8 cellular contexts compared by ENCODE assay signal in genomic region chr17:76501018-76501826, GRCh38. TPM values are rescaled to one million over a fixed set of nuclear protein-coding genes. Genes with fewer than 3 reads are reported as not detected.
DNase-seq lines count a peak whose midpoint lies in the region; ATAC-seq, FAIRE-seq and TF ChIP-seq lines count a peak whose summit lies in the region.

TSS of gene RHBDF2 (minus strand) at chr17:76501423. CDS start at chr17:76481524, 19,899 bp downstream.

- no peak for TF ChIP-seq CTCF in GM12864 (IDR thresholded peaks at IDR 0.05; ENCODE audit: low read depth, low read length, missing control alignments)

- ATAC-seq in HG02623 (IDR thresholded peaks at IDR 0.05; ENCODE audit: unreplicated experiment) (peak; percentile 64), left cardiac atrium (peak; percentile 89 to 92)

- DNase-seq in GM12864 (ENCODE audit: low read depth), result peak; percentile 61
- DNase-seq in NCI-H1436 (lab: John Stamatoyannopoulos, UW), result peak; percentile 83
- peak; percentile 89 to 97 (median 92) for DNase-seq in T-helper 2 cell
- DNase-seq in amniotic stem cell (lab: John Stamatoyannopoulos, UW), result peak; percentile 62
- peak; percentile 88 for DNase-seq in left cardiac atrium
- DNase-seq in pulmonary artery endothelial cell (ENCODE audit: low read depth, low spot score), result no peak
- peak; percentile 97 for DNase-seq in urothelium cell line (ENCODE audit: low spot score)

- FAIRE-seq in urothelium cell line (lab: Jason Lieb, UNC), result no peak

- intact Hi-C loops in left cardiac atrium (cut with DNase I), result no loop called here

- H3K4me3 ChIP-seq in GM12864 (ENCODE audit: low read depth, low read length), result peak within 1 kb of the TSS; percentile 66

RNA-seq across cellular contexts. Expression of gene RHBDF2, which starts in this region (rescaled TPM):
- total RNA-seq in left cardiac atrium, result 10 to 100 TPM; 16.0 to 18.9 TPM
- total RNA-seq in pulmonary artery endothelial cell, result 14.0 and 20.6 TPM in 2 replicates
